Comparison of ENCODE assay signal across 8 cellular contexts in the genomic region with DNA sequence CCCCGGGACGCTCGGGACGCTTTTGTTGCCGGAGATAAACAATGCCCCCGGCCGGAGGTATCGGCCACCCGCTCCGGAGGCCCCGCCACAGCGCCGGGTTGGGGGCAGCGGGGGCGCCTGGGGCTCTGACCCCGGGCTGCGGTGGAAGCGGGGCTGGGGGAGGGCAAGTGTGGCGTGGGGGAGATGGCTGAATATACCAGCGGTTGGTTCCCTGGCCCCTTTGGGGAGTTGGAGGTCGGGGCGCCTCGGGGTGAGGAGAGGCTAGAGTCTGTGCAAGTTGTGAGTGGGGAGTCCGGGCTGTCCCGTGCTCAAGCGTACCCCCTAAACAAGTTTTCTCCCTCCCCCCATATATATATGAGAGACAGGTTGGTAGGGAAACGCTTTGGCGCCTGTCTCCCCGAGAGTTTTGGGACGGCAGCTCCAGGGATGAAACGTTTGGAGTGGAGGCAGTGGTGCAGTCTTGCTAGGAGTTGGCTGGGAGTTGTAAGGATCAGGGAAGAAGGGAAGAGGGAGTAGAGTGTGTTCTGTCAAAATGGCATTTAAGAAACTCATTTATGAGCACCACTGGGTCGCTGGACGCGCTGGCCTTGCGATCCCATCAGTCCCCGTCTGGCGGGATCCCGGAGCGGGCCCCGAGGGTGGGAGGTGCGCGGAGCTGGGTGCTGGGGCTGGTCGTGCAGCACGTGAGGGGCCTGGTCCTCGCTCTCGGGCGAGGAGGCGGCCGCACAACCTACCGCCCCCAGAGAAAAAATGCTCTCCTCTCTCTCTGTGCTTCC. TPM values are rescaled to one million over a fixed set of nuclear protein-coding genes. Genes with fewer than 3 reads are reported as not detected.
A peak's percentile ranks its signal among the peaks of the same experiment; 100 is the strongest.
DNase-seq lines count a peak whose midpoint lies in the region; ATAC-seq and TF ChIP-seq lines count a peak whose summit lies in the region.

No MANE protein-coding gene starts in this region.

- no peak overlapping the region for H2AFZ ChIP-seq in H9 (ENCODE audit: low read length)

- H2AK5ac ChIP-seq in H9 (ENCODE audit: insufficient read length, low read length), result no peak overlapping the region

- CTCF ChIA-PET in activated CD4-positive, alpha-beta memory T cell treated with anti-CD3 and anti-CD28 coated beads, Interleukin-2, amount 10 ng/mL, durations not matched to agents 7 days and 5 days (lab: Charles Lee), result no interaction called here

- H3K23me2 ChIP-seq in H9 (ENCODE audit: insufficient read length, low read depth, low read length, poor library complexity, severe bottlenecking), result peaks cover 19% of the 10 kb centered on the region

- POLR2A ChIA-PET in activated CD4-positive, alpha-beta memory T cell treated with anti-CD3 and anti-CD28 coated beads, Interleukin-2, amount 10 ng/mL, durations not matched to agents 7 days and 5 days (lab: Charles Lee), result interaction anchor here (1.9 kb wide), 1 partner anchor 39 kb away, joined by 6 read pairs; no protein-coding TSS in a partner anchor

- no peaks in the 10 kb centered on the region for H3K27me3 ChIP-seq in H9 (ENCODE audit: insufficient read depth, low read length)

- H3K4me3 Mint-ChIP-seq in H9, result peak overlapping the region; percentile 93 to 95
- peak overlapping the region; percentile 62 for H3K4me3 Mint-ChIP-seq in activated CD4-positive, alpha-beta memory T cell treated with anti-CD3 and anti-CD28 coated beads, Interleukin-2, amount 10 ng/mL, durations not matched to agents 7 days and 5 days

- H3K36me3 Mint-ChIP-seq in H9 (ENCODE audit: insufficient read depth in 1 of 3, low read depth in 3 of 3), result peaks cover 6 to 12% (median 8%) of the 10 kb centered on the region in 3 experiments; a peak in 6 of 7 replicates
- no peaks in the 10 kb centered on the region for H3K36me3 Mint-ChIP-seq in activated CD4-positive, alpha-beta memory T cell treated with anti-CD3 and anti-CD28 coated beads, Interleukin-2, amount 10 ng/mL, durations not matched to agents 7 days and 5 days (ENCODE audit: low read depth)

- no peak overlapping the region for H2BK12ac ChIP-seq in H9 (ENCODE audit: insufficient read length, low read depth, low read length)

- ATAC-seq in omental fat pad (ENCODE audit: low FRiP score), result peak; percentile 71
- no peak for ATAC-seq in HG03521 (IDR thresholded peaks at IDR 0.05; ENCODE audit: unreplicated experiment)

- H3K9ac ChIP-seq in H9 (ENCODE audit: extremely low read depth, insufficient read length, low read length), result peak overlapping the region; percentile 83

- H2BK15ac ChIP-seq in H9 (ENCODE audit: low read depth, low read length), result no peak overlapping the region

- no peak overlapping the region for H3K56ac ChIP-seq in H9 (ENCODE audit: insufficient read length, low read depth, low read length)

- H4K8ac ChIP-seq in H9 (replicated peaks; ENCODE audit: insufficient read length, low read depth, low read length), result no peak overlapping the region

- H3K27ac ChIP-seq in H9 (ENCODE audit: insufficient read length, low read depth, low read length), result no peak overlapping the region

- H2BK5ac ChIP-seq in H9 (ENCODE audit: insufficient read length, low read length), result no peak overlapping the region

- peak overlapping the region; percentile 79 for H3K18ac ChIP-seq in H9 (ENCODE audit: insufficient read length, low read depth, low read length)

- no peak overlapping the region for H2BK120ac ChIP-seq in H9 (ENCODE audit: low read depth, low read length, poor library complexity, severe bottlenecking)

- DNase-seq in AG20443 (ENCODE audit: low spot score) (peak; percentile 50), H9 (peak; percentile 61), fibroblast of villous mesenchyme (ENCODE audit: low read depth) (peak; percentile 61), omental fat pad (ENCODE audit: low spot score) (no peak), LoVo (ENCODE audit: low spot score) (no peak), NCI-H2171 (lab: John Stamatoyannopoulos, UW) (no peak)
- DNase-seq in activated CD4-positive, alpha-beta memory T cell treated with anti-CD3 and anti-CD28 coated beads, Interleukin-2, amount 10 ng/mL, durations not matched to agents 7 days and 5 days, result no peak

- WGBS in H9 (ENCODE audit: extremely low coverage, insufficient read length, low lambda C conversion rate), result no CpG with 5 or more reads among the region's 50 CpGs

- H3K9me3 ChIP-seq in H9 (ENCODE audit: control insufficient read depth, low read depth, low read length), result no peaks in the 10 kb centered on the region

- H3K4me3 ChIP-seq in fibroblast of villous mesenchyme (ENCODE audit: low read depth, low read length), result peak overlapping the region; percentile 83

- H3K79me1 ChIP-seq in H9 (ENCODE audit: insufficient read depth, low read depth, low read length, poor library complexity, severe bottlenecking), result no peaks in the 10 kb centered on the region

- peak overlapping the region; percentile 39; the same call in 1 of the 2 replicates for H3K14ac ChIP-seq in H9 (ENCODE audit: insufficient read depth, low read length)

- H2BK20ac ChIP-seq in H9 (ENCODE audit: low read depth, low read length, poor library complexity, severe bottlenecking), result no peak overlapping the region

- H3K27me3 Mint-ChIP-seq in H9 (ENCODE audit: low read depth), result peaks cover 5% of the 10 kb centered on the region
- peaks cover 66% of the 10 kb centered on the region for H3K27me3 Mint-ChIP-seq in activated CD4-positive, alpha-beta memory T cell treated with anti-CD3 and anti-CD28 coated beads, Interleukin-2, amount 10 ng/mL, durations not matched to agents 7 days and 5 days

- peaks cover 4% of the 10 kb centered on the region; the same call in 1 of the 2 replicates for H3K4me1 ChIP-seq in H9 (ENCODE audit: insufficient read depth, low read length)

- H3K27ac Mint-ChIP-seq in H9, result peak overlapping the region; percentile 68 to 96 (median 80)
- H3K27ac Mint-ChIP-seq in activated CD4-positive, alpha-beta memory T cell treated with anti-CD3 and anti-CD28 coated beads, Interleukin-2, amount 10 ng/mL, durations not matched to agents 7 days and 5 days, result no peak overlapping the region

- no peak overlapping the region for H3K4ac ChIP-seq in H9 (ENCODE audit: low read depth, low read length)

- H3K23ac ChIP-seq in H9 (ENCODE audit: insufficient read length, low read depth, low read length), result no peak overlapping the region

- no peaks in the 10 kb centered on the region; a peak in 1 of 5 replicates for H3K9me3 Mint-ChIP-seq in H9
- H3K9me3 Mint-ChIP-seq in activated CD4-positive, alpha-beta memory T cell treated with anti-CD3 and anti-CD28 coated beads, Interleukin-2, amount 10 ng/mL, durations not matched to agents 7 days and 5 days, result no peaks in the 10 kb centered on the region

- H3K79me2 ChIP-seq in H9 (ENCODE audit: insufficient read depth, low read length), result peaks cover 35% of the 10 kb centered on the region; the same call in 1 of the 2 replicates

- TF ChIP-seq CTCF in H9 (conservative IDR thresholded peaks at IDR 0.05) (no peak), fibroblast of villous mesenchyme (IDR thresholded peaks at IDR 0.05; ENCODE audit: insufficient read depth, low read depth, low read length) (no peak), omental fat pad (IDR thresholded peaks at IDR 0.05) (no peak)

- no peaks in the 10 kb centered on the region for H4K20me1 ChIP-seq in H9 (ENCODE audit: control insufficient read depth, insufficient read depth, insufficient read length)

- peak overlapping the region; percentile 99 for H3K4me2 ChIP-seq in H9 (ENCODE audit: insufficient read depth, insufficient read length, low read length)

- no peak overlapping the region for H3T11ph ChIP-seq in H9 (ENCODE audit: low read length)

- no peak overlapping the region for H4K5ac ChIP-seq in H9 (ENCODE audit: insufficient read length, low read depth, low read length)

- H3K4me1 Mint-ChIP-seq in H9, result peaks cover 42 to 43% of the 10 kb centered on the region in 2 experiments
- peaks cover 26% of the 10 kb centered on the region for H3K4me1 Mint-ChIP-seq in activated CD4-positive, alpha-beta memory T cell treated with anti-CD3 and anti-CD28 coated beads, Interleukin-2, amount 10 ng/mL, durations not matched to agents 7 days and 5 days

- no peak overlapping the region for H4K91ac ChIP-seq in H9 (ENCODE audit: insufficient read length, low read depth, low read length)

RNA-seq across cellular contexts. Expression of gene TET1, which starts 1.0 kb away (rescaled TPM):
- total RNA-seq in H9 (2021) (52.1 and 53.4 TPM in 2 replicates), fibroblast of villous mesenchyme (8.4 and 9.5 TPM in 2 replicates), omental fat pad (1 to 10 TPM; 3.1 to 7.1 (median 6.2) TPM)
- total RNA-seq in activated CD4-positive, alpha-beta memory T cell treated with anti-CD3 and anti-CD28 coated beads, Interleukin-2, amount 10 ng/mL, durations not matched to agents 7 days and 5 days, result 1 to 10 TPM; 1.5 to 1.6 TPM

RNA-seq across cellular contexts. Expression of gene SLC25A16, which starts 33.8 kb away (rescaled TPM):
- 11.4 and 12.7 TPM in 2 replicates for total RNA-seq in H9 (2021)
- 10 to 100 TPM; 14.7 to 17.5 TPM for total RNA-seq in activated CD4-positive, alpha-beta memory T cell treated with anti-CD3 and anti-CD28 coated beads, Interleukin-2, amount 10 ng/mL, durations not matched to agents 7 days and 5 days
- 14.8 and 28.1 TPM in 2 replicates for total RNA-seq in fibroblast of villous mesenchyme
- total RNA-seq in omental fat pad, result 10 to 100 TPM; 22.9 to 64.3 (median 28.6) TPM

Comparison
In these comparisons a context has a peak if more than half of its experiments do, and no peak if none do; other contexts are left out.
1. DNase-seq: peak in AG20443 (single experiment), H9 (single experiment) and fibroblast of villous mesenchyme (single experiment); none in activated CD4-positive, alpha-beta memory T cell treated with anti-CD3 and anti-CD28 coated beads, Interleukin-2, amount 10 ng/mL, durations not matched to agents 7 days and 5 days (single experiment), omental fat pad (single experiment), LoVo (single experiment) and NCI-H2171 (single experiment).